13 cellular contexts compared by ENCODE assay signal in the genomic region with DNA sequence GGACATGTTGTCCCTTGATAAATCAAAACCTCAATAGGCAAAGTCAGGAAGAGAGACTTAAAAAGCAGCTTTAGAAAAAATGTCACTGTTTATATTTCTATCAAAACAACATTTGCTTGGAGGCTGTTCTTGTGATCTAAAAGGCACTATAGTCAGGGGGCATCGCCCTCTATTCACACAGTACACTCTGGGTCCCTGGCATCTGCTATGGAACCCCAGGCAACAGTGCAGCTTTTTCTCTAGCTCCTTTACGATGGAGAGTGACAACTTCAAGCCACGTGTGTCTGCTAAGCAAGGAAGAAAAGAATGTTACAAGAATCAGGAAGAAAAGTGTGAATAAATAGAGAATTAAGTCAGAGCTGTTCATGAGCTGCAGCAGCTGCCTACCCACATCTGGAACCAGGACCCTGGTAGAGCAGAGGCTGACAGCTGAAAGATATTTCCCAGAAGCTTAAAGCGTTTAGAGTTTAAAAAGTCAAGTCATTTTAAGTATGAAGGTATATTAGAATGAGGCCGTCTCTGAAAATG. TPM values are rescaled to one million over a fixed set of nuclear protein-coding genes. Genes with fewer than 3 reads are reported as not detected.
A peak's percentile ranks its signal among the peaks of the same experiment; 100 is the strongest.
DNase-seq lines count a peak whose midpoint lies in the region; ATAC-seq and TF ChIP-seq lines count a peak whose summit lies in the region.
"Had no signal": no experiment of that assay in that cellular context is flagged by ENCODE, and none has a peak within 500 bp of the region (broad histone marks: within the 10 kb centered on the region; RNA-seq: fewer than 3 reads in every experiment).

No MANE protein-coding gene starts in this region.

- H3F3A ChIP-seq in PC-3 (ENCODE audit: low read length, unreplicated experiment), result peaks cover 24% of the 10 kb centered on the region

- no peak overlapping the region for H2AFZ ChIP-seq in PC-3 (ENCODE audit: low read length)

- H3K9me3 ChIP-seq in PC-3 (ENCODE audit: low read length) (no peaks in the 10 kb centered on the region), duodenal mucosa (ENCODE audit: control insufficient read depth in 1 of 2, low read length in 2 of 2) (no peaks in the 10 kb centered on the region), mucosa of rectum (ENCODE audit: control insufficient read depth in 2 of 2, low read length in 2 of 2) (no peaks in the 10 kb centered on the region), tibial nerve (no peaks in the 10 kb centered on the region)

- 24 to 36% methylated on average over 5 of the region's 5 CpGs for WGBS in tibial nerve, 2 donors

- peaks cover 63% of the 10 kb centered on the region for H4K20me1 ChIP-seq in PC-3 (ENCODE audit: low read length)

- peaks cover 100% of the 10 kb centered on the region for H3K79me2 ChIP-seq in PC-3 (ENCODE audit: low read length)

- H3K9ac ChIP-seq in PC-3 (ENCODE audit: low read length), result no peak overlapping the region
- H3K9ac ChIP-seq in duodenal mucosa (ENCODE audit: low read depth in 1 of 2, low read length in 2 of 2), result peak overlapping the region in 1 of 2 donors; percentile 33
- peak overlapping the region in 1 of 2 donors; percentile 72 for H3K9ac ChIP-seq in mucosa of rectum (ENCODE audit: low read depth in 1 of 2, low read length in 2 of 2)

- TF ChIP-seq POLR2A in tibial nerve (IDR thresholded peaks at IDR 0.05), result no peak
- no peak for TF ChIP-seq POLR2A in GM18505 (IDR thresholded peaks at IDR 0.05; ENCODE audit: borderline replicate concordance, extremely low read depth, insufficient read depth, insufficient read length)

- H3K4me1 ChIP-seq in PC-3 (ENCODE audit: insufficient read depth, low read length) (peaks cover 88% of the 10 kb centered on the region), duodenal mucosa (ENCODE audit: control insufficient read depth in 1 of 2, insufficient read depth in 2 of 2, low read length in 2 of 2) (peaks cover 56 to 88% of the 10 kb centered on the region in 2 donors), mucosa of rectum (ENCODE audit: control insufficient read depth in 2 of 2, insufficient read depth in 2 of 2, low read length in 2 of 2) (peaks cover 34 to 87% of the 10 kb centered on the region in 2 donors), tibial nerve (peaks cover 0 to 99% (median 60%) of the 10 kb centered on the region in 4 donors)

- CTCF ChIA-PET in PC-3 (lab: Charles Lee), result no interaction called here

- in situ Hi-C loops in KBM-7 (cut with MboI; ENCODE audit: low pct_unique_long_range_greater_than_20kb, low sequenced_read_pairs), result no loop called here

- intact Hi-C loops in PC-3 (cut with micrococcal nuclease), result loop anchor here (5.0 kb wide), 1 partner anchor 309 kb away; no protein-coding TSS in a partner anchor

- peaks cover 77% of the 10 kb centered on the region for H3K36me3 ChIP-seq in PC-3 (ENCODE audit: low read depth, low read length)
- H3K36me3 ChIP-seq in duodenal mucosa (ENCODE audit: control insufficient read depth in 1 of 2, insufficient read depth in 2 of 2, low read length in 2 of 2), result peaks cover 4 to 13% of the 10 kb centered on the region in 2 donors
- peaks cover 12 to 23% of the 10 kb centered on the region in 2 donors for H3K36me3 ChIP-seq in mucosa of rectum (ENCODE audit: control insufficient read depth in 2 of 2, insufficient read depth in 2 of 2, low read length in 2 of 2)
- peaks cover 0 to 17% (median 0%) of the 10 kb centered on the region in 3 donors for H3K36me3 ChIP-seq in tibial nerve
- H3K36me3 ChIP-seq: cardiac muscle cell had no signal

- H3K4me3 ChIP-seq in PC-3 (ENCODE audit: low read length) (no peak overlapping the region), duodenal mucosa (ENCODE audit: low read depth in 1 of 2, low read length in 2 of 2) (peak overlapping the region in 1 of 2 donors; percentile 50), mucosa of rectum (ENCODE audit: low read length in 2 of 2) (peak overlapping the region; percentile 49 to 53), tibial nerve (peak overlapping the region in 1 of 4 donors; percentile 10)
- H3K4me3 ChIP-seq: cardiac muscle cell had no signal

- TF ChIP-seq EP300 in tibial nerve (IDR thresholded peaks at IDR 0.05), result no peak

- H3K9me2 ChIP-seq in PC-3 (replicated peaks; ENCODE audit: low read length), result no peaks in the 10 kb centered on the region

- no TSS peak for BruUV-seq in PC-3 (replicated peaks; lab: Mats Ljungman, UMichigan)

- H3K27me3 ChIP-seq in PC-3 (ENCODE audit: low read length), result no peaks in the 10 kb centered on the region
- H3K27me3 ChIP-seq in duodenal mucosa (ENCODE audit: control insufficient read depth in 1 of 2, insufficient read depth in 2 of 2, low read length in 2 of 2), result no peaks in the 10 kb centered on the region
- H3K27me3 ChIP-seq in mucosa of rectum (ENCODE audit: control insufficient read depth in 2 of 2, insufficient read depth in 2 of 2, low read length in 2 of 2), result no peaks in the 10 kb centered on the region
- H3K27me3 ChIP-seq in tibial nerve, result no peaks in the 10 kb centered on the region
- H3K27me3 ChIP-seq: cardiac muscle cell had no signal

- TF ChIP-seq CTCF in PC-3 (conservative IDR thresholded peaks at IDR 0.05; ENCODE audit: low read depth, low read length) (no peak), tibial nerve (IDR thresholded peaks at IDR 0.05) (no peak)

- peak; percentile 2 for DNase-seq in PC-3
- DNase-seq in tibial nerve (ENCODE audit: low spot score in 2 of 2), result no peak
- no peak for DNase-seq in KBM-7
- DNase-seq: activated CD8-positive, alpha-beta memory T cell treated with anti-CD3 and anti-CD28 coated beads, Interleukin-2, amount 50 U/mL, for 48 hours; hypothalamus; NCI-H1694 treated with DMSO at 0.1 percent for 48 hours; T-helper 9 cell had no signal

- H3K27ac ChIP-seq in PC-3 (ENCODE audit: low read length) (peak overlapping the region; percentile 98), duodenal mucosa (ENCODE audit: low read depth, low read length) (peak overlapping the region; percentile 62), mucosa of rectum (ENCODE audit: low read depth in 2 of 2, low read length in 2 of 2) (peak overlapping the region; percentile 86 to 97), tibial nerve (peak overlapping the region in 3 of 4 donors; percentile 67 to 99 (median 80))
- H3K27ac ChIP-seq: cardiac muscle cell had no signal

- POLR2A ChIA-PET in PC-3 (lab: Charles Lee; ENCODE audit: unreplicated experiment), result no interaction called here

- ATAC-seq in PC-3 (no peak), HG03571 (IDR thresholded peaks at IDR 0.05; ENCODE audit: unreplicated experiment) (no peak), GM18505 (IDR thresholded peaks at IDR 0.05; ENCODE audit: unreplicated experiment) (no peak), GM19351 (IDR thresholded peaks at IDR 0.05; ENCODE audit: unreplicated experiment) (no peak)

- peak overlapping the region; percentile 98; the same call in 1 of the 2 replicates for H3K4me2 ChIP-seq in PC-3 (ENCODE audit: low read length)

RNA-seq across cellular contexts. Expression of a gene that starts 11.2 kb away (rescaled TPM):
- total RNA-seq in PC-3 (2014; rRNA removed) (145 and 201 TPM in 2 replicates), tibial nerve (10 to 100 TPM; 21.8 to 73.5 (median 26.3) TPM)
